ENCODE assay signal across 22 cellular contexts in the genomic region with DNA sequence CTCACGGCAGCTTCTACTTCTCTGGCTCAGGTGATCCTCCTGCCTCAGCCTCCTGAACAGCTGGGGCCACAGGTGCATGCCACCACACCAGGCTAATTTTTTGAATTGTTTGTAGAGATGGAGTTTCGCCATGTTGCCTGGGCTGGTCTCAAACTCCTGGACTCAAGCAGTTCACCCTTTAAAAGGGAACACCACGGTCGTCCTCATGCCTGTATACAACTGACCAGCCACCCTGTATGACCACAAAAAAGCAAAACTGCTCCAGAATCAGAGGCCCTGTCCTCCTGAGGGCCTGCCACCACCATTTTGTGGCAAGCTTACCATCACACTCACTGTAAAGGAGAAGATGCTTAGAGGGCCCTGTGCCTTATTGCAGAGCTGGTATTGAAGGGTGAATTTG. TPM values are rescaled to one million over a fixed set of nuclear protein-coding genes. Genes with fewer than 3 reads are reported as not detected.
DNase-seq lines count a peak whose midpoint lies in the region; ATAC-seq, FAIRE-seq and TF ChIP-seq lines count a peak whose summit lies in the region.
"Had no signal": no experiment of that assay in that cellular context is flagged by ENCODE, and none has a peak within 500 bp of the region (broad histone marks: within the 10 kb centered on the region; RNA-seq: fewer than 3 reads in every experiment).

No MANE protein-coding gene starts in this region.

- H3K4me3 ChIP-seq in iPS-20b (ENCODE audit: low read length) (peak overlapping the region; percentile 74; the same call in 1 of the 2 replicates), small intestine (ENCODE audit: low read depth in 1 of 2, low read length in 2 of 2) (no peak overlapping the region), A673 (ENCODE audit: low read depth, low read length, poor library complexity, severe bottlenecking) (no peak overlapping the region)
- H3K4me3 ChIP-seq: HAP-1, SJSA1 had no signal

- H3K27me3 ChIP-seq in iPS-20b (ENCODE audit: insufficient read depth, low read length) (peaks cover 52% of the 10 kb centered on the region), small intestine (ENCODE audit: control insufficient read depth in 2 of 2, insufficient read depth in 2 of 2, low read length in 2 of 2) (peaks cover 3 to 32% of the 10 kb centered on the region in 2 donors), A673 (replicated peaks; ENCODE audit: insufficient read depth, low read depth, low read length, poor library complexity) (peaks cover 78% of the 10 kb centered on the region)

- H3K9me3 Mint-ChIP-seq in WTC11: no peaks in the 10 kb centered on the region
- H3K9me3 Mint-ChIP-seq: CD4-positive, alpha-beta memory T cell had no signal

- H3K27ac Mint-ChIP-seq in WTC11: no peak overlapping the region

- H3K36me3 ChIP-seq in iPS-20b (ENCODE audit: insufficient read depth, low read depth, low read length) (peaks cover 8% of the 10 kb centered on the region; the same call in 1 of the 2 replicates), small intestine (ENCODE audit: control insufficient read depth in 2 of 2, insufficient read depth in 2 of 2, low read length in 2 of 2) (no peaks in the 10 kb centered on the region), A673 (ENCODE audit: insufficient read depth, low read length, poor library complexity, severe bottlenecking) (no peaks in the 10 kb centered on the region)
- H3K36me3 ChIP-seq: BE2C, HAP-1, SJSA1 had no signal

- H3K9me3 ChIP-seq in iPS-20b (ENCODE audit: insufficient read depth, low read depth, low read length) (no peaks in the 10 kb centered on the region), small intestine (ENCODE audit: control insufficient read depth, low read depth) (no peaks in the 10 kb centered on the region), A673 (ENCODE audit: low read depth, low read length, poor library complexity, severe bottlenecking) (no peaks in the 10 kb centered on the region)
- H3K9me3 ChIP-seq: BE2C, HAP-1, SJSA1 had no signal

- ATAC-seq in WTC11 (no peak), GM18520 (IDR thresholded peaks at IDR 0.05; ENCODE audit: unreplicated experiment) (no peak)
- ATAC-seq: Panc1 had no signal

- peak overlapping the region; percentile 96 for H3K4me3 Mint-ChIP-seq in WTC11

- no peak overlapping the region for H3K9ac ChIP-seq in iPS-20b (ENCODE audit: low read depth, low read length)

- H3K4me1 ChIP-seq in iPS-20b (ENCODE audit: insufficient read depth, low read length) (peaks cover 3% of the 10 kb centered on the region; the same call in 1 of the 2 replicates), small intestine (ENCODE audit: control insufficient read depth in 2 of 2, insufficient read depth in 1 of 2, low read depth in 1 of 2, low read length in 1 of 2) (no peaks in the 10 kb centered on the region), A673 (ENCODE audit: insufficient read depth, low read length, poor library complexity, severe bottlenecking) (no peaks in the 10 kb centered on the region)
- H3K4me1 ChIP-seq: BE2C, SJSA1 had no signal

- POLR2A ChIA-PET in WTC11 (lab: Charles Lee) (no interaction called here), A673 (lab: Charles Lee; ENCODE audit: low non-redundant PET) (no interaction called here)

- intact Hi-C loops in A673 (cut with micrococcal nuclease; ENCODE audit: unreplicated experiment): no loop called here

- H3K4me1 Mint-ChIP-seq in WTC11: peaks cover 41% of the 10 kb centered on the region

- no peak for FAIRE-seq in small intestine (lab: Jason Lieb, UNC)
- FAIRE-seq: GM12892, GM18507 had no signal

- no peak for TF ChIP-seq CTCF in WTC11 (IDR thresholded peaks at IDR 0.05)
- no peak for TF ChIP-seq CTCF in A673 (conservative IDR thresholded peaks at IDR 0.05; ENCODE audit: low read depth, low read length)

- CTCF ChIA-PET in WTC11 (lab: Charles Lee) (interaction anchor here (0.9 to 4.5 kb wide), 2 partner anchors 10 to 14 kb away, joined by 3 to 57 read pairs; no protein-coding TSS in a partner anchor), A673 (lab: Charles Lee) (no interaction called here)

- H3K27me3 Mint-ChIP-seq in WTC11 (ENCODE audit: low read depth): no peaks in the 10 kb centered on the region
- H3K27me3 Mint-ChIP-seq: CD4-positive, alpha-beta memory T cell had no signal

- peaks cover 31% of the 10 kb centered on the region for H3K36me3 Mint-ChIP-seq in WTC11

- no TSS peak for BruUV-seq in A673 (replicated peaks; lab: Mats Ljungman, UMichigan)

- H3K27ac ChIP-seq in iPS-20b (ENCODE audit: low read length) (no peak overlapping the region), small intestine (ENCODE audit: low read depth in 1 of 2, low read length in 1 of 2) (no peak overlapping the region), A673 (ENCODE audit: low read depth, low read length, poor library complexity, severe bottlenecking) (no peak overlapping the region)
- H3K27ac ChIP-seq: SJSA1 had no signal

- 90 to 94% (median 91%) methylated on average over 4 of the region's 4 CpGs for WGBS in small intestine, 3 donors

- DNase-seq in activated CD8-positive, alpha-beta memory T cell treated with anti-CD3 and anti-CD28 coated beads for 24 hours: peak; percentile 37
- DNase-seq in activated CD8-positive, alpha-beta memory T cell treated with anti-CD3 and anti-CD28 coated beads, Interleukin-2, amount 50 U/mL, for 4 hours: no peak
- DNase-seq in WTC11 (ENCODE audit: low spot score): no peak
- DNase-seq in ureter (ENCODE audit: low spot score): peak; percentile 17
- no peak for DNase-seq in small intestine
- no peak for DNase-seq in A673 (ENCODE audit: low spot score)
- DNase-seq: BE2C; Calu3; CD4-positive, alpha-beta memory T cell; MM.1S; NCI-H1105; NCI-H2081 treated with DMSO at 0.1 percent for 48 hours; NCI-H446 treated with DMSO at 0.1 percent for 48 hours had no signal

TF ChIP-seq in WTC11, 78 proteins besides CTCF, POLR2A, EP300 and RAD21 (continues in another document):
- TF ChIP-seq MXD4 (CRISPR knock-in tag; IDR thresholded peaks at IDR 0.05; ENCODE audit: borderline replicate concordance) (no peak), NR3C1 (CRISPR knock-in tag; conservative IDR thresholded peaks at IDR 0.05; ENCODE audit: low read depth) (no peak), TEAD4 (CRISPR knock-in tag; IDR thresholded peaks at IDR 0.05) (no peak)
- TF ChIP-seq, protein P1, sequence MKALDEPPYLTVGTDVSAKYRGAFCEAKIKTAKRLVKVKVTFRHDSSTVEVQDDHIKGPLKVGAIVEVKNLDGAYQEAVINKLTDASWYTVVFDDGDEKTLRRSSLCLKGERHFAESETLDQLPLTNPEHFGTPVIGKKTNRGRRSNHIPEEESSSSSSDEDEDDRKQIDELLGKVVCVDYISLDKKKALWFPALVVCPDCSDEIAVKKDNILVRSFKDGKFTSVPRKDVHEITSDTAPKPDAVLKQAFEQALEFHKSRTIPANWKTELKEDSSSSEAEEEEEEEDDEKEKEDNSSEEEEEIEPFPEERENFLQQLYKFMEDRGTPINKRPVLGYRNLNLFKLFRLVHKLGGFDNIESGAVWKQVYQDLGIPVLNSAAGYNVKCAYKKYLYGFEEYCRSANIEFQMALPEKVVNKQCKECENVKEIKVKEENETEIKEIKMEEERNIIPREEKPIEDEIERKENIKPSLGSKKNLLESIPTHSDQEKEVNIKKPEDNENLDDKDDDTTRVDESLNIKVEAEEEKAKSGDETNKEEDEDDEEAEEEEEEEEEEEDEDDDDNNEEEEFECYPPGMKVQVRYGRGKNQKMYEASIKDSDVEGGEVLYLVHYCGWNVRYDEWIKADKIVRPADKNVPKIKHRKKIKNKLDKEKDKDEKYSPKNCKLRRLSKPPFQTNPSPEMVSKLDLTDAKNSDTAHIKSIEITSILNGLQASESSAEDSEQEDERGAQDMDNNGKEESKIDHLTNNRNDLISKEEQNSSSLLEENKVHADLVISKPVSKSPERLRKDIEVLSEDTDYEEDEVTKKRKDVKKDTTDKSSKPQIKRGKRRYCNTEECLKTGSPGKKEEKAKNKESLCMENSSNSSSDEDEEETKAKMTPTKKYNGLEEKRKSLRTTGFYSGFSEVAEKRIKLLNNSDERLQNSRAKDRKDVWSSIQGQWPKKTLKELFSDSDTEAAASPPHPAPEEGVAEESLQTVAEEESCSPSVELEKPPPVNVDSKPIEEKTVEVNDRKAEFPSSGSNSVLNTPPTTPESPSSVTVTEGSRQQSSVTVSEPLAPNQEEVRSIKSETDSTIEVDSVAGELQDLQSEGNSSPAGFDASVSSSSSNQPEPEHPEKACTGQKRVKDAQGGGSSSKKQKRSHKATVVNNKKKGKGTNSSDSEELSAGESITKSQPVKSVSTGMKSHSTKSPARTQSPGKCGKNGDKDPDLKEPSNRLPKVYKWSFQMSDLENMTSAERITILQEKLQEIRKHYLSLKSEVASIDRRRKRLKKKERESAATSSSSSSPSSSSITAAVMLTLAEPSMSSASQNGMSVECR (CRISPR knock-in tag; IDR thresholded peaks at IDR 0.05; ENCODE audit: borderline replicate concordance): no peak
- TF ChIP-seq, protein P2, sequence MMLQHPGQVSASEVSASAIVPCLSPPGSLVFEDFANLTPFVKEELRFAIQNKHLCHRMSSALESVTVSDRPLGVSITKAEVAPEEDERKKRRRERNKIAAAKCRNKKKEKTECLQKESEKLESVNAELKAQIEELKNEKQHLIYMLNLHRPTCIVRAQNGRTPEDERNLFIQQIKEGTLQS (CRISPR knock-in tag; conservative IDR thresholded peaks at IDR 0.05): no peak

RNA-seq across cellular contexts. Expression of a gene that starts 2.2 kb away (rescaled TPM):
- 34.6 to 50.2 TPM (median 35.9 TPM) in 3 replicates for total RNA-seq in WTC11 (2021)
- not detected for total RNA-seq in ureter
- polyA plus RNA-seq in small intestine: under 1 TPM in 1 of 3 donors, not detected in 2; 0.04 TPM
- total RNA-seq in A673 (2021): 0.09 and 0.17 TPM in 2 replicates
- total RNA-seq: A172, Calu3, LHCN-M2, SJSA1 had no signal

RNA-seq across cellular contexts. Expression of a gene that starts 25.0 kb away (rescaled TPM):
- total RNA-seq in WTC11 (2021) (49.4 to 55.2 TPM (median 51.9 TPM) in 3 replicates), ureter (31.1 TPM), A673 (2021) (32.3 and 34.8 TPM in 2 replicates)
- polyA plus RNA-seq in small intestine: 10 to 100 TPM; 18.0 to 29.3 (median 20.0) TPM

RNA-seq across cellular contexts. Expression of a gene that starts 25.2 kb away (rescaled TPM):
- total RNA-seq in WTC11 (2021): 80.2 to 83.8 TPM (median 82.0 TPM) in 3 replicates
- total RNA-seq in ureter: 52.1 TPM
- 10 to 100 TPM; 39.2 to 50.5 (median 45.4) TPM for polyA plus RNA-seq in small intestine
- 57.2 and 60.2 TPM in 2 replicates for total RNA-seq in A673 (2021)

RNA-seq across cellular contexts. Expression of a gene that starts 53.4 kb away (rescaled TPM):
- 4.6 to 6.0 TPM (median 5.1 TPM) in 3 replicates for total RNA-seq in WTC11 (2021)
- total RNA-seq in ureter: 11.1 TPM
- polyA plus RNA-seq in small intestine: 1 to 10 TPM; 1.4 to 9.6 (median 1.8) TPM
- 21.7 and 22.6 TPM in 2 replicates for total RNA-seq in A673 (2021)
- total RNA-seq: LHCN-M2, SJSA1 had no signal

RNA-seq across cellular contexts. Expression of a gene that starts 53.9 kb away (rescaled TPM):
- total RNA-seq in WTC11 (2021) (28.7 to 29.3 TPM (median 29.0 TPM) in 3 replicates), ureter (46.9 TPM), A673 (2021) (51.3 and 53.3 TPM in 2 replicates)
- polyA plus RNA-seq in small intestine: 10 to 100 TPM; 26.3 to 38.9 (median 33.0) TPM

Comparison
In these comparisons a context has a peak if more than half of its experiments do, and no peak if none do; other contexts are left out.
1. DNase-seq: peak in activated CD8-positive, alpha-beta memory T cell treated with anti-CD3 and anti-CD28 coated beads for 24 hours (single experiment) and ureter (single experiment); none in activated CD8-positive, alpha-beta memory T cell treated with anti-CD3 and anti-CD28 coated beads, Interleukin-2, amount 50 U/mL, for 4 hours (single experiment), WTC11 (single experiment), small intestine (single experiment) and A673 (single experiment).
2. RNA of a gene that starts 2.2 kb away (total RNA-seq): 34.6 to 50.2 TPM in WTC11; 0.09 to 0.17 TPM in A673 and not detected in ureter (single experiment); every median in the first group is over 10 times any median in the second.